10 cellular contexts compared by ENCODE assay signal in the genomic region with DNA sequence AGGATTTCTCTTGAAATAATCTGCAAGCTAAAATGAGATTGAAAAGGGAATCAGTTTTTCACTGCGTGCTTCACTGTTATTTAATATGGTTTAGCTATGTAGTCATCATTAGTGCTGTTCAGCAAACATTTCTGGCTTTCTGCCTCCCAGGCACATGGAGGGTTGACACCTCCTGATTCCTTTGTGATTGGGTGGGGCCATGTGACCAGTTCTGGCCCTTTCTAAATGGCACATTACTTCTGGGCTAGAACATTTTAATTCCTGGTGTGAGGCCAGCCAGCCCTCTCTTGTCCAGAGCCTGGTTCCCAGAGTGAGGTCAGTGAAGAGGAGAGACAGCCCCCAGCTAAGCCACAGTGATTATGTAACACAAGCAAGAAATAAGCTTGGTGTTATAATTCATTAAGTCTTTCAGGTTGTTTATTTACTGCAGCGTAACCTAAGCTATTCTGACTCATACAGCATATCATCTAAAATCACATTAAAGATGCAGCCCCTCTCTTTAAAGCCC. TPM values are rescaled to one million over a fixed set of nuclear protein-coding genes. Genes with fewer than 3 reads are reported as not detected.
DNase-seq lines count a peak whose midpoint lies in the region; ATAC-seq, FAIRE-seq and TF ChIP-seq lines count a peak whose summit lies in the region.
"Had no signal": no experiment of that assay in that cellular context is flagged by ENCODE, and none has a peak within 500 bp of the region (broad histone marks: within the 10 kb centered on the region; RNA-seq: fewer than 3 reads in every experiment).

No MANE protein-coding gene starts in this region.

- DNase-seq in D721Med (ENCODE audit: insufficient read length, low spot score) (no peak), SJCRH30 (peak; percentile 55 to 59), foreskin fibroblast (peak; percentile 84 to 93), NCI-H1930 (lab: John Stamatoyannopoulos, UW) (no peak), HEK293T (ENCODE audit: extremely low spot score) (no peak), SIG-M5 treated with dmso at 0.1 percent for 504 hours (lab: John Stamatoyannopoulos, UW; ENCODE audit: unreplicated experiment) (no peak)

- POLR2A ChIA-PET in HEK293T (lab: Yijun Ruan, JAX), result interaction anchor here (1.0 kb wide), 1 partner anchor 42 kb away, joined by 4 read pairs; no protein-coding TSS in a partner anchor

- no peak overlapping the region for H3K9ac ChIP-seq in parathyroid adenoma

- H3K4me2 ChIP-seq in parathyroid adenoma (ENCODE audit: low read length), result no peak overlapping the region

- H3K79me2 ChIP-seq in parathyroid adenoma, result no peaks in the 10 kb centered on the region

- H3K4me1 ChIP-seq in SJCRH30 (peaks cover 47% of the 10 kb centered on the region), parathyroid adenoma (peaks cover 5% of the 10 kb centered on the region)

- peak overlapping the region; percentile 12 for H2AFZ ChIP-seq in parathyroid adenoma

- H3K36me3 ChIP-seq in SJCRH30, result no peaks in the 10 kb centered on the region
- no peaks in the 10 kb centered on the region for H3K36me3 ChIP-seq in parathyroid adenoma (ENCODE audit: control insufficient read depth, insufficient read depth, low read length)

- no peaks in the 10 kb centered on the region for H3K27me3 ChIP-seq in SJCRH30
- H3K27me3 ChIP-seq in parathyroid adenoma (ENCODE audit: control insufficient read depth, insufficient read depth, low read length), result no peaks in the 10 kb centered on the region

- TF ChIP-seq CTCF in D721Med (IDR thresholded peaks at IDR 0.05; ENCODE audit: insufficient read depth, missing control alignments) (no peak), foreskin fibroblast (IDR thresholded peaks at IDR 0.05; ENCODE audit: low read depth, low read length) (no peak), parathyroid adenoma (IDR thresholded peaks at IDR 0.05) (no peak)

- no peak for ATAC-seq in HG03571 (IDR thresholded peaks at IDR 0.05; ENCODE audit: unreplicated experiment)
- ATAC-seq: activated T-helper 17 cell treated with anti-CD3 and anti-CD28 coated beads, Interleukin-2, amount 50 U/mL, for 72 hours had no signal

- CTCF ChIA-PET in HEK293T (lab: Yijun Ruan, JAX), result interaction anchor here (1.0 to 1.7 kb wide), 3 partner anchors 31 to 158 kb away, joined by 3 to 4 read pairs (median 4); no protein-coding TSS in a partner anchor

- H3K27ac ChIP-seq in SJCRH30 (no peak overlapping the region; the same call in 1 of the 2 replicates), parathyroid adenoma (no peak overlapping the region)

- H3K4me3 ChIP-seq in SJCRH30 (no peak overlapping the region), foreskin fibroblast (ENCODE audit: low read depth in 1 of 2, low read length in 2 of 2) (no peak overlapping the region), parathyroid adenoma (ENCODE audit: low read depth, low read length) (no peak overlapping the region)
- H3K4me3 ChIP-seq: skin epidermis had no signal

- FAIRE-seq in D721Med (lab: Jason Lieb, UNC), result peak; percentile 29

- H3K9me3 ChIP-seq in SJCRH30 (replicated peaks), result no peaks in the 10 kb centered on the region
- H3K9me3 ChIP-seq in parathyroid adenoma (ENCODE audit: control insufficient read depth, low read length), result no peaks in the 10 kb centered on the region

TF ChIP-seq in HEK293T, 16 proteins besides CTCF, POLR2A, EP300 and RAD21:
- TF ChIP-seq HDGF (IDR thresholded peaks at IDR 0.05; ENCODE audit: borderline replicate concordance), result no peak

RNA-seq across cellular contexts. Expression of a gene that starts 17.4 kb away (rescaled TPM):
- total RNA-seq in SJCRH30 (2014; rRNA removed; shearing (Covaris generic)), result 0.18 and 0.28 TPM in 2 replicates
- total RNA-seq: activated T-helper 17 cell treated with anti-CD3 and anti-CD28 coated beads, Interleukin-2, amount 50 U/mL, for 72 hours had no signal

RNA-seq across cellular contexts. Expression of a gene that starts 30.5 kb away (rescaled TPM):
- total RNA-seq in SJCRH30 (2014; rRNA removed; shearing (Covaris generic)), result 0.41 and 0.42 TPM in 2 replicates
- total RNA-seq: activated T-helper 17 cell treated with anti-CD3 and anti-CD28 coated beads, Interleukin-2, amount 50 U/mL, for 72 hours had no signal

RNA-seq across cellular contexts. Expression of a gene that starts 37.4 kb away (rescaled TPM):
- total RNA-seq in SJCRH30 (2014; rRNA removed; shearing (Covaris generic)), result 58.9 and 60.4 TPM in 2 replicates

Comparison
In these comparisons a context has a peak if more than half of its experiments do, and no peak if none do; other contexts are left out.
1. DNase-seq: peak in SJCRH30 (2 of 2) and foreskin fibroblast (2 of 2); none in D721Med (single experiment), NCI-H1930 (0 of 2), HEK293T (single experiment) and SIG-M5 treated with dmso at 0.1 percent for 504 hours (single experiment).